In the genomic region with DNA sequence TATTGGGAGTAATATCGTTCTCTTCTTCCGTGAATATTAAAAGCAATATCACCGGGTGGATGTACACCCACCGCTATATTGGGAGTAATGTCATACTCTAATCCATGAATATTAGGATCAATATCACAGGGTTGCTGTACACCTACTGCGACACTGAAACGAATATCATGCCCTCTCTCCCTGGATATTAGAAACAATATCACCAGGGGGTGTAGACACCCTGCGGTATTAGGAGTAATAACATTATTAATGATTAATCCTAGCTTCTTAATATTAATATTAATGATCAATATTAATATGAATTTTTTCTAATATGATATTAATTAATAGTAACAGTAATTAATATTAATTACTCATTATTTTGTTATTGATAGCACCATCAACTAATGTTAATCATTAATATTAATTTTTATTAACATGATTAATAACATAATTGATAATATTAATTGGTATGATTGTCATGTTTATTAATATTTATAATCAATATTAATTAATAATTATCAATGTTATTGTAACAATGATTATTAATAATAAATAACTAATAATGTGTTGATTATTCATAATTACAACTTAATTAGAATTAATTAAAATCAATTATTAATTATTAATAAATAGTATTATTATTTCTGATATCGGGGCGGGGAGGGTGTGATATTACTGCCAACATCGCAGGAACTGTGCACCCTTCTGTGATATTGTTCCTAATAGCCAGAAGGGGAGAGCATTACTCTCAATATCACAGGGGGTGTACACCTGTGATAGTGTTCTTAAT, we compare ENCODE assay signal across 26 cellular contexts.
"Had no signal": no experiment of that assay in that cellular context is flagged by ENCODE, and none has a peak within 500 bp of the region (broad histone marks: within the 10 kb centered on the region; RNA-seq: fewer than 3 reads in every experiment).

No MANE protein-coding gene starts in this region.

- H3K27me3 ChIP-seq: colonic mucosa, gastrocnemius medialis, left lung, neutrophil, sigmoid colon, spleen, suprapubic skin, transverse colon, upper lobe of right lung, uterus had no signal

- H3K4me1 Mint-ChIP-seq: mesothelial cell of epicardium; naive B cell; neural crest cell; stimulated activated memory B cell treated with anti-CD40 and anti-IgM and Interleukin-4, amounts not matched to agents 10 μg/mL and 1 μg/mL and 100 μg/mL, for 72 hours had no signal

- H3K27me3 Mint-ChIP-seq: dendritic cell treated with granulocyte-macrophage colony-stimulating factor and Interleukin-4, amounts not matched to agents 40 ng/mL and 50 ng/mL, for 4 days; progenitor cell of endocrine pancreas; stimulated activated naive CD8-positive, alpha-beta T cell treated with anti-CD3 and anti-CD28 coated beads, Interleukin-15, Interleukin-2, amounts not matched to agents 100 ng/mL and 50 ng/mL, for 24 hours had no signal

- H3K27ac ChIP-seq: colonic mucosa, gastrocnemius medialis, left lung, neutrophil, parathyroid adenoma, sigmoid colon, spleen, suprapubic skin, transverse colon, upper lobe of right lung, uterus had no signal

- H3K4me3 Mint-ChIP-seq: dendritic cell treated with granulocyte-macrophage colony-stimulating factor and Interleukin-4, amounts not matched to agents 40 ng/mL and 50 ng/mL, for 4 days; mesothelial cell of epicardium; naive B cell; natural killer cell treated with Interleukin-12 subunit alpha and Interleukin-12 subunit beta and Interleukin-15 and Interleukin-18, amount 100 ng/mL, for 72 hours; neural crest cell; stimulated activated memory B cell treated with anti-CD40 and anti-IgM and Interleukin-4, amounts not matched to agents 10 μg/mL and 1 μg/mL and 100 μg/mL, for 72 hours; stimulated activated naive CD8-positive, alpha-beta T cell treated with anti-CD3 and anti-CD28 coated beads, Interleukin-15, Interleukin-2, amounts not matched to agents 100 ng/mL and 50 ng/mL, for 24 hours had no signal

- DNase-seq: colonic mucosa; effector memory CD4-positive, alpha-beta T cell; erythroblast; gastrocnemius medialis; head of caudate nucleus; left cardiac atrium; left lung; mesenchymal stem cell; mucosa of descending colon; naive B cell; sigmoid colon; spleen; stimulated activated CD4-positive, alpha-beta T cell treated with anti-CD3 and anti-CD28 coated beads, Interleukin-4, amount 100 ng/mL, for 4 hours; transverse colon; upper lobe of right lung; uterus had no signal

- H3K9me3 ChIP-seq: colonic mucosa, gastrocnemius medialis, left lung, mucosa of descending colon, neutrophil, sigmoid colon, suprapubic skin, transverse colon, upper lobe of right lung, uterus had no signal

- H3K27ac Mint-ChIP-seq: dendritic cell treated with granulocyte-macrophage colony-stimulating factor and Interleukin-4, amounts not matched to agents 40 ng/mL and 50 ng/mL, for 4 days; mesothelial cell of epicardium; naive B cell; natural killer cell treated with Interleukin-12 subunit alpha and Interleukin-12 subunit beta and Interleukin-15 and Interleukin-18, amount 100 ng/mL, for 72 hours; progenitor cell of endocrine pancreas; stimulated activated memory B cell treated with anti-CD40 and anti-IgM and Interleukin-4, amounts not matched to agents 10 μg/mL and 1 μg/mL and 100 μg/mL, for 72 hours; stimulated activated naive CD8-positive, alpha-beta T cell treated with anti-CD3 and anti-CD28 coated beads, Interleukin-15, Interleukin-2, amounts not matched to agents 100 ng/mL and 50 ng/mL, for 24 hours had no signal

- ATAC-seq: gastrocnemius medialis; left cardiac atrium; left lung; mucosa of descending colon; natural killer cell treated with Interleukin-12 subunit alpha and Interleukin-12 subunit beta and Interleukin-15 and Interleukin-18, amount 100 ng/mL, for 72 hours; stimulated activated memory B cell treated with anti-CD40 and anti-IgM and Interleukin-4, amounts not matched to agents 10 μg/mL and 1 μg/mL and 100 μg/mL, for 72 hours; upper lobe of right lung had no signal

- H3K4me1 ChIP-seq: colonic mucosa, gastrocnemius medialis, left lung, parathyroid adenoma, sigmoid colon, spleen, suprapubic skin, transverse colon, upper lobe of right lung, uterus had no signal

- H3K4me3 ChIP-seq: colonic mucosa, gastrocnemius medialis, left lung, mucosa of descending colon, sigmoid colon, spleen, suprapubic skin, transverse colon, upper lobe of right lung, uterus had no signal

- H3K9me3 Mint-ChIP-seq: natural killer cell treated with Interleukin-12 subunit alpha and Interleukin-12 subunit beta and Interleukin-15 and Interleukin-18, amount 100 ng/mL, for 72 hours; neural crest cell; stimulated activated memory B cell treated with anti-CD40 and anti-IgM and Interleukin-4, amounts not matched to agents 10 μg/mL and 1 μg/mL and 100 μg/mL, for 72 hours had no signal

- H3K36me3 ChIP-seq: colonic mucosa, gastrocnemius medialis, left lung, neutrophil, sigmoid colon, spleen, suprapubic skin, transverse colon, upper lobe of right lung, uterus had no signal

- H3K36me3 Mint-ChIP-seq: mesothelial cell of epicardium; naive B cell; natural killer cell treated with Interleukin-12 subunit alpha and Interleukin-12 subunit beta and Interleukin-15 and Interleukin-18, amount 100 ng/mL, for 72 hours; stimulated activated memory B cell treated with anti-CD40 and anti-IgM and Interleukin-4, amounts not matched to agents 10 μg/mL and 1 μg/mL and 100 μg/mL, for 72 hours had no signal
